In the genomic region with DNA sequence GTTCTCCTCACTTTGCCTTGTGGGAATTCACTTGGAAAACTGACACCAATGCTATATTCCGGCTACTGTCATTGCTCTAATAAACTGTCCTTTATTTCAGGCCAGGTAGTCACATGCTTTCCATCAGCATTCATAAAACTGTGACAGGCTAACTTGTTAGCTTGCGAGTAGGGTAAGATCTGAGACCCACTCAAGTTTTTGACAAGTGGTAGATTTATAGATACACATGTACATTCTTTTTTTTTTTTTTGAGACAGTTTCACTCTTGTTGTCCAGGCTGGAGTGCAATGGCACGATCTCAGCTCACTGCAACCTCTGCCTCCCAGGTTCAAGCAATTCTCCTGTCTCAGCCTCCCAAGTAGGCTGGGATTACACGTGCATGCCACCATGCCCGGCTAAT, we compare ENCODE assay signal across 4 cellular contexts. TPM values are rescaled to one million over a fixed set of nuclear protein-coding genes. Genes with fewer than 3 reads are reported as not detected.
DNase-seq lines count a peak whose midpoint lies in the region; ATAC-seq and TF ChIP-seq lines count a peak whose summit lies in the region.
"Not testable (repeated sequence)": the region's sequence is repeated elsewhere in the genome, so short reads cannot be mapped to it uniquely, and the experiment has no call there.

No MANE protein-coding gene starts in this region.

- not testable (repeated sequence) for DNase-seq in GM23248; WTC11 (ENCODE audit: low spot score); endothelial cell (ENCODE audit: low spot score); progenitor cell of endocrine pancreas (ENCODE audit: low spot score, unreplicated experiment)

- peaks cover 18% of the 10 kb centered on the region for H3K4me1 ChIP-seq in GM23248 (ENCODE audit: insufficient read depth)

- H3F3A ChIP-seq in GM23248 (ENCODE audit: insufficient read depth), result peaks cover 10% of the 10 kb centered on the region; the same call in 1 of the 2 replicates

- peak overlapping the region; percentile 96 for H3K9ac ChIP-seq in GM23248

- 0 out of 2 replicates have a peak overlapping the region, but pooled peaks have one; percentile 53 for H3K27ac Mint-ChIP-seq in WTC11
- peak overlapping the region; percentile 36 for H3K27ac Mint-ChIP-seq in endothelial cell (ENCODE audit: unreplicated experiment)
- H3K27ac Mint-ChIP-seq in progenitor cell of endocrine pancreas, result not testable (repeated sequence)

- H3K4me1 Mint-ChIP-seq in WTC11; endothelial cell (ENCODE audit: unreplicated experiment); progenitor cell of endocrine pancreas (ENCODE audit: low read depth): not testable (repeated sequence)

- peaks cover 28% of the 10 kb centered on the region for H3K36me3 ChIP-seq in GM23248 (ENCODE audit: low read depth)

- H3K27me3 ChIP-seq in GM23248 (replicated peaks; ENCODE audit: insufficient read depth), result not testable (repeated sequence)

- not testable (repeated sequence) for H3K9me3 Mint-ChIP-seq in WTC11; endothelial cell (ENCODE audit: unreplicated experiment); progenitor cell of endocrine pancreas (ENCODE audit: low read depth)

- H3K4me3 ChIP-seq in GM23248, result peak overlapping the region; percentile 80

- H3K9me2 ChIP-seq in GM23248 (ENCODE audit: insufficient read depth), result not testable (repeated sequence)

- H3K36me3 Mint-ChIP-seq in WTC11 (peaks cover 18% of the 10 kb centered on the region), endothelial cell (ENCODE audit: low read depth, unreplicated experiment) (peaks cover 15% of the 10 kb centered on the region)
- H3K36me3 Mint-ChIP-seq in progenitor cell of endocrine pancreas (ENCODE audit: insufficient read depth), result not testable (repeated sequence)

- in situ Hi-C loops in GM23248 (cut with MboI), result not testable (repeated sequence)

- H3K27ac ChIP-seq in GM23248, result not testable (repeated sequence)

- H3K27me3 Mint-ChIP-seq in WTC11 (ENCODE audit: low read depth); progenitor cell of endocrine pancreas: not testable (repeated sequence)
- peaks cover 11% of the 10 kb centered on the region for H3K27me3 Mint-ChIP-seq in endothelial cell (ENCODE audit: unreplicated experiment)

- TF ChIP-seq CTCF in WTC11 (IDR thresholded peaks at IDR 0.05); endothelial cell (IDR thresholded peaks at IDR 0.05; ENCODE audit: unreplicated experiment); progenitor cell of endocrine pancreas (IDR thresholded peaks at IDR 0.05; ENCODE audit: unreplicated experiment): not testable (repeated sequence)

- not testable (repeated sequence) for H3K9me3 ChIP-seq in GM23248 (ENCODE audit: low read depth)

- not testable (repeated sequence) for H4K20me1 ChIP-seq in GM23248 (ENCODE audit: insufficient read depth)

- WGBS in GM23248 (ENCODE audit: low coverage in 1 of 2, low lambda C conversion rate in 2 of 2, missing lambda C conversion rate in 2 of 2), 2 experiments, result 86 to 89% methylated on average over 5 of the region's 5 CpGs

- H3K4me2 ChIP-seq in GM23248 (ENCODE audit: unreplicated experiment), result peak overlapping the region; percentile 91

- not testable (repeated sequence) for H2AFZ ChIP-seq in GM23248

- ATAC-seq in WTC11, result not testable (repeated sequence)

- CTCF ChIA-PET in WTC11 (lab: Charles Lee), result interaction anchor here (3.2 kb wide), 1 partner anchor 20 kb away, joined by 13 read pairs; no protein-coding TSS in a partner anchor

- H3K4me3 Mint-ChIP-seq in WTC11 (peak overlapping the region; percentile 90), endothelial cell (ENCODE audit: unreplicated experiment) (peak overlapping the region; percentile 93), progenitor cell of endocrine pancreas (ENCODE audit: low read depth) (peak overlapping the region; percentile 93)

- POLR2A ChIA-PET in WTC11 (lab: Charles Lee), result not testable (repeated sequence)

- H3K79me2 ChIP-seq in GM23248 (ENCODE audit: insufficient read depth), result peaks cover 72% of the 10 kb centered on the region

RNA-seq across cellular contexts. Expression of a gene that starts 1.7 kb away (rescaled TPM):
- total RNA-seq in GM23248 (2014; rRNA removed; shearing (Covaris generic)), result 41.4 and 44.5 TPM in 2 replicates
- polyA plus RNA-seq in GM23248 (2016; fragmentation: Nextera tagmentation; extraction: Ambion mirVana), result 43.3 and 43.7 TPM in 2 replicates
- total RNA-seq in WTC11 (2021) (72.4 to 81.6 TPM (median 75.4 TPM) in 3 replicates), endothelial cell (ENCODE audit: unreplicated experiment) (64.0 TPM), progenitor cell of endocrine pancreas (58.1 and 59.7 TPM in 2 replicates)

RNA-seq across cellular contexts. Expression of a gene that starts 5.9 kb away (rescaled TPM):
- total RNA-seq in GM23248 (2014; rRNA removed; shearing (Covaris generic)), result 9.8 and 19.5 TPM in 2 replicates
- 30.4 and 31.3 TPM in 2 replicates for polyA plus RNA-seq in GM23248 (2016; fragmentation: Nextera tagmentation; extraction: Ambion mirVana)
- 63.8 to 69.6 TPM (median 65.0 TPM) in 3 replicates for total RNA-seq in WTC11 (2021)
- 47.5 TPM for total RNA-seq in endothelial cell (ENCODE audit: unreplicated experiment)
- 67.1 and 71.0 TPM in 2 replicates for total RNA-seq in progenitor cell of endocrine pancreas

RNA-seq across cellular contexts. Expression of a gene that starts 15.2 kb away (rescaled TPM):
- 13.5 and 20.9 TPM in 2 replicates for total RNA-seq in GM23248 (2014; rRNA removed; shearing (Covaris generic))
- 35.7 and 36.0 TPM in 2 replicates for polyA plus RNA-seq in GM23248 (2016; fragmentation: Nextera tagmentation; extraction: Ambion mirVana)
- total RNA-seq in WTC11 (2021) (20.9 to 23.1 TPM (median 21.6 TPM) in 3 replicates), endothelial cell (ENCODE audit: unreplicated experiment) (42.4 TPM), progenitor cell of endocrine pancreas (24.9 and 26.0 TPM in 2 replicates)

RNA-seq across cellular contexts. Expression of a gene that starts 22.2 kb away (rescaled TPM):
- 159 and 178 TPM in 2 replicates for total RNA-seq in GM23248 (2014; rRNA removed; shearing (Covaris generic))
- 294 and 308 TPM in 2 replicates for polyA plus RNA-seq in GM23248 (2016; fragmentation: Nextera tagmentation; extraction: Ambion mirVana)
- total RNA-seq in WTC11 (2021), result 95.4 to 108 TPM (median 102 TPM) in 3 replicates
- 155 TPM for total RNA-seq in endothelial cell (ENCODE audit: unreplicated experiment)
- total RNA-seq in progenitor cell of endocrine pancreas, result 82.3 and 85.7 TPM in 2 replicates

RNA-seq across cellular contexts. Expression of a gene that starts 33.5 kb away (rescaled TPM):
- total RNA-seq in GM23248 (2014; rRNA removed; shearing (Covaris generic)), result 50.3 and 59.0 TPM in 2 replicates
- polyA plus RNA-seq in GM23248 (2016; fragmentation: Nextera tagmentation; extraction: Ambion mirVana), result 287 and 289 TPM in 2 replicates
- 6.3 to 7.4 TPM (median 7.0 TPM) in 3 replicates for total RNA-seq in WTC11 (2021)
- 296 TPM for total RNA-seq in endothelial cell (ENCODE audit: unreplicated experiment)
- total RNA-seq in progenitor cell of endocrine pancreas, result 4.2 TPM in 2 replicates
